ENCODE assay signal across 15 cellular contexts in the genomic region with DNA sequence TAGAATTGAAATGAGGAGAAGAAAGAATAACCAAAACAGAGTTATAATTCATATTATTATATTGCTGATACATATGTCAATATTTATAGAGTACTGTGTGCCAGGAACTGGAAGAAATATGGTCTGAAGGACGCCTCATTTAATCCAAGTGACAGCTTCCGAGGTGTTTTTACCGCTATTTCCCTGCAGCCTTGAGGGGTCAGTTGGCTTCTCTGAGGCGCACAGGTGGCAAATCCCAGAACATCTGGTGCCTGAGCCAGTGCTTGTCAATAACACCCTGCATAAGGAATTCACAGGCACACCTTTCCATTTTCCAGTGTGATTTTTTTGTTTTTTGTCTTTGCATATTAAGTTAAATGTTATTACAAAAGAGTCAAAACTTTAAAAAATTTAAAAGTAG. TPM values are rescaled to one million over a fixed set of nuclear protein-coding genes. Genes with fewer than 3 reads are reported as not detected.
DNase-seq lines count a peak whose midpoint lies in the region; ATAC-seq and TF ChIP-seq lines count a peak whose summit lies in the region.
"Had no signal": no experiment of that assay in that cellular context is flagged by ENCODE, and none has a peak within 500 bp of the region (broad histone marks: within the 10 kb centered on the region; RNA-seq: fewer than 3 reads in every experiment).

No MANE protein-coding gene starts in this region.

- intact Hi-C loops in body of pancreas (cut with DNase I) (loop anchor here (5.0 kb wide), 1 partner anchor 130 kb away; no protein-coding TSS in a partner anchor), tibial artery (cut with DNase I; ENCODE audit: low total_unique reads) (loop anchor here (5.0 to 10.0 kb wide), 2 partner anchors 130 to 352 kb away; no protein-coding TSS in a partner anchor)

- H3K27ac ChIP-seq in body of pancreas = peak overlapping the region in 2 of 4 donors; percentile 17 to 40
- H3K27ac ChIP-seq in tibial artery = no peak overlapping the region
- H3K27ac ChIP-seq: 22Rv1 had no signal

- no peaks in the 10 kb centered on the region for H3K27me3 ChIP-seq in body of pancreas
- H3K27me3 ChIP-seq in tibial artery = no peaks in the 10 kb centered on the region

- no peaks in the 10 kb centered on the region for H3K27me3 Mint-ChIP-seq in osteocyte (ENCODE audit: unreplicated experiment)
- H3K27me3 Mint-ChIP-seq: CD8-positive, alpha-beta memory T cell had no signal

- H3K9me3 ChIP-seq in body of pancreas (no peaks in the 10 kb centered on the region), tibial artery (no peaks in the 10 kb centered on the region)
- H3K9me3 ChIP-seq: Caco-2, HAP-1 had no signal

- H3K36me3 Mint-ChIP-seq in osteocyte (ENCODE audit: unreplicated experiment) = peaks cover 50% of the 10 kb centered on the region
- H3K36me3 Mint-ChIP-seq: CD8-positive, alpha-beta memory T cell had no signal

- H3K27ac Mint-ChIP-seq in osteocyte (ENCODE audit: unreplicated experiment) = peak overlapping the region; percentile 53
- H3K27ac Mint-ChIP-seq: CD8-positive, alpha-beta memory T cell had no signal

- H3K36me3 ChIP-seq in body of pancreas (replicated peaks in 1 of 2; ENCODE audit: insufficient read depth in 1 of 2, low read depth in 2 of 2) (peaks cover 7 to 11% of the 10 kb centered on the region in 2 donors), tibial artery (peaks cover 0 to 4% (median 0%) of the 10 kb centered on the region in 3 donors)
- H3K36me3 ChIP-seq: HAP-1 had no signal

- no peak for TF ChIP-seq CTCF in body of pancreas (IDR thresholded peaks at IDR 0.05)
- no peak for TF ChIP-seq CTCF in osteocyte (IDR thresholded peaks at IDR 0.05)
- no peak for TF ChIP-seq CTCF in tibial artery (IDR thresholded peaks at IDR 0.05)

- H3K9me3 Mint-ChIP-seq in osteocyte (ENCODE audit: unreplicated experiment) = no peaks in the 10 kb centered on the region
- H3K9me3 Mint-ChIP-seq: CD8-positive, alpha-beta memory T cell had no signal

- no peak for TF ChIP-seq POLR2A in body of pancreas (IDR thresholded peaks at IDR 0.05)

- peaks cover 35% of the 10 kb centered on the region for H3K4me1 ChIP-seq in body of pancreas
- H3K4me1 ChIP-seq in tibial artery = peaks cover 0 to 6% (median 3%) of the 10 kb centered on the region in 4 donors
- H3K4me1 ChIP-seq: Caco-2, HAP-1 had no signal

- 45 to 50% methylated on average over 4 of the region's 4 CpGs for WGBS in body of pancreas, 2 donors

- DNase-seq in DMS 273 (lab: John Stamatoyannopoulos, UW; ENCODE audit: unreplicated experiment) = peak; percentile 54
- no peak for DNase-seq in DMS 273 treated with DMSO at 0.1 percent for 48 hours (lab: John Stamatoyannopoulos, UW)
- DNase-seq in D341Med (ENCODE audit: low spot score) = peak; percentile 1
- DNase-seq in body of pancreas = peak; percentile 46 to 87 (median 81)
- no peak for DNase-seq in osteocyte (ENCODE audit: extremely low spot score, unreplicated experiment)
- DNase-seq in tibial artery = no peak
- no peak for DNase-seq in C1 segment of cervical spinal cord (lab: John Stamatoyannopoulos, UW)
- DNase-seq: Caco-2; CD8-positive, alpha-beta memory T cell; DMS79 treated with DMSO at 0.1 percent for 48 hours; EL had no signal

- H3K4me3 ChIP-seq in body of pancreas = no peak overlapping the region
- H3K4me3 ChIP-seq in tibial artery = no peak overlapping the region
- H3K4me3 ChIP-seq: HAP-1 had no signal

- H3K4me3 Mint-ChIP-seq in osteocyte (ENCODE audit: unreplicated experiment) = no peak overlapping the region
- H3K4me3 Mint-ChIP-seq: CD8-positive, alpha-beta memory T cell had no signal

- ATAC-seq in body of pancreas = peak; percentile 23
- ATAC-seq in GM18519 (IDR thresholded peaks at IDR 0.05; ENCODE audit: low FRiP score, unreplicated experiment) = no peak
- ATAC-seq: HepG2 had no signal

- peaks cover 30% of the 10 kb centered on the region for H3K4me1 Mint-ChIP-seq in osteocyte (ENCODE audit: unreplicated experiment)

RNA-seq across cellular contexts. Expression of a gene that starts 43.3 kb away (rescaled TPM):
- total RNA-seq in body of pancreas (10 to 100 TPM; 45.8 to 60.2 TPM), osteocyte (264 and 277 TPM in 2 replicates)

Comparison
In these comparisons a context has a peak if more than half of its experiments do, and no peak if none do; other contexts are left out.
1. DNase-seq: peak in DMS 273 (single experiment), D341Med (single experiment) and body of pancreas (4 of 4); none in DMS 273 treated with DMSO at 0.1 percent for 48 hours (single experiment), osteocyte (single experiment), tibial artery (0 of 2) and C1 segment of cervical spinal cord (0 of 14).